Comparison of ENCODE assay signal across 2 cellular contexts in the genomic region with DNA sequence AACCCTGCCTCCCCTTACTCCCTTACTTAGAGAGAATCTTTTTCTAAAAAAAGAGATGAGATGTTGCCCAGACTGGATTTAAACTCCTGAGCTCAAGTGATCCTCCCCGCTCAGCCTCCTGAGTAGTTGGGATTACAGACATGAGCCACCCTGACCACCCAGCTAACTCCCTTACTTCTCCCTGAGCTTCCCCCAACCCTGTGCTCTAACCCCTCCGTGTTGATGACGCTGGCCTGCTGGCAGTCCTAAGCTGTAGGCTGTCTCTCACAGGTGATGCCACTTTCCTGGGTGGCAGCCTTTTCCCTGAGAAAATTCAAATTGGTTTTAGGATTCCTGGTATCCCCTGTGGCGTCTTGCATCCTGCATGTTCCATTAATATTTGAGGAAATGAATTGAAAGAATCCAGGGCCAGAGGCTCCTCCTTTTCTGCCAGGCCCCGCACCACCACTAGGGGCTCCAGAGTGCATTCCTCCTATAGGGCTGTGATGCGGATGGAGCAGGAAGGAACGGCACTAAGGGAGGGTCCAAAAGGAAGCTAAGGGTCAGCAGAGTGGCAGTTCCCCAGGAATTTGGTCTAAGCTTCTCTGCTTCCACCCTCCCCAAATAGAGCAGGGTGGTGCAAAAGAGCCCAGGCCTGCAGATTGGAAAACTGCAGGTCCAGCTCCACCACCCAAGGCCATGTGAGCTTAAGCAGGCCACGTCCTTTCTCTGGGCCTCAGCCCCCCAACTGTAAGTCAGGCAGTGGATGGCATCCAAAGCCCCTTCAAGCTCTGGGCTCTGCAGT.
TF ChIP-seq lines count a peak whose summit lies in the region.

No MANE protein-coding gene starts in this region.

TF ChIP-seq in HEK293T, 16 proteins besides CTCF, POLR2A, EP300 and RAD21 (continued from another document):
- TF ChIP-seq, protein P1, sequence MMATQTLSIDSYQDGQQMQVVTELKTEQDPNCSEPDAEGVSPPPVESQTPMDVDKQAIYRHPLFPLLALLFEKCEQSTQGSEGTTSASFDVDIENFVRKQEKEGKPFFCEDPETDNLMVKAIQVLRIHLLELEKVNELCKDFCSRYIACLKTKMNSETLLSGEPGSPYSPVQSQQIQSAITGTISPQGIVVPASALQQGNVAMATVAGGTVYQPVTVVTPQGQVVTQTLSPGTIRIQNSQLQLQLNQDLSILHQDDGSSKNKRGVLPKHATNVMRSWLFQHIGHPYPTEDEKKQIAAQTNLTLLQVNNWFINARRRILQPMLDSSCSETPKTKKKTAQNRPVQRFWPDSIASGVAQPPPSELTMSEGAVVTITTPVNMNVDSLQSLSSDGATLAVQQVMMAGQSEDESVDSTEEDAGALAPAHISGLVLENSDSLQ (IDR thresholded peaks at IDR 0.05), result no peak
- TF ChIP-seq ZNF384 (IDR thresholded peaks at IDR 0.05) (no peak), NFRKB (IDR thresholded peaks at IDR 0.05) (no peak), TARDBP (IDR thresholded peaks at IDR 0.05) (no peak), FOXA1 (IDR thresholded peaks at IDR 0.05) (no peak), HDGF (IDR thresholded peaks at IDR 0.05; ENCODE audit: borderline replicate concordance) (no peak), L3MBTL2 (conservative IDR thresholded peaks at IDR 0.05) (no peak), ELF4 (IDR thresholded peaks at IDR 0.05) (no peak), SUZ12 (IDR thresholded peaks at IDR 0.05) (no peak), CTBP1 (IDR thresholded peaks at IDR 0.05; ENCODE audit: borderline replicate concordance) (no peak)

TF ChIP-seq in neural cell, 6 proteins besides CTCF, POLR2A, EP300 and RAD21 (continued from another document):
- TF ChIP-seq, protein P2, sequence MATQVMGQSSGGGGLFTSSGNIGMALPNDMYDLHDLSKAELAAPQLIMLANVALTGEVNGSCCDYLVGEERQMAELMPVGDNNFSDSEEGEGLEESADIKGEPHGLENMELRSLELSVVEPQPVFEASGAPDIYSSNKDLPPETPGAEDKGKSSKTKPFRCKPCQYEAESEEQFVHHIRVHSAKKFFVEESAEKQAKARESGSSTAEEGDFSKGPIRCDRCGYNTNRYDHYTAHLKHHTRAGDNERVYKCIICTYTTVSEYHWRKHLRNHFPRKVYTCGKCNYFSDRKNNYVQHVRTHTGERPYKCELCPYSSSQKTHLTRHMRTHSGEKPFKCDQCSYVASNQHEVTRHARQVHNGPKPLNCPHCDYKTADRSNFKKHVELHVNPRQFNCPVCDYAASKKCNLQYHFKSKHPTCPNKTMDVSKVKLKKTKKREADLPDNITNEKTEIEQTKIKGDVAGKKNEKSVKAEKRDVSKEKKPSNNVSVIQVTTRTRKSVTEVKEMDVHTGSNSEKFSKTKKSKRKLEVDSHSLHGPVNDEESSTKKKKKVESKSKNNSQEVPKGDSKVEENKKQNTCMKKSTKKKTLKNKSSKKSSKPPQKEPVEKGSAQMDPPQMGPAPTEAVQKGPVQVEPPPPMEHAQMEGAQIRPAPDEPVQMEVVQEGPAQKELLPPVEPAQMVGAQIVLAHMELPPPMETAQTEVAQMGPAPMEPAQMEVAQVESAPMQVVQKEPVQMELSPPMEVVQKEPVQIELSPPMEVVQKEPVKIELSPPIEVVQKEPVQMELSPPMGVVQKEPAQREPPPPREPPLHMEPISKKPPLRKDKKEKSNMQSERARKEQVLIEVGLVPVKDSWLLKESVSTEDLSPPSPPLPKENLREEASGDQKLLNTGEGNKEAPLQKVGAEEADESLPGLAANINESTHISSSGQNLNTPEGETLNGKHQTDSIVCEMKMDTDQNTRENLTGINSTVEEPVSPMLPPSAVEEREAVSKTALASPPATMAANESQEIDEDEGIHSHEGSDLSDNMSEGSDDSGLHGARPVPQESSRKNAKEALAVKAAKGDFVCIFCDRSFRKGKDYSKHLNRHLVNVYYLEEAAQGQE (IDR thresholded peaks at IDR 0.05; ENCODE audit: borderline replicate concordance), result no peak
- no peak for TF ChIP-seq TAF1 (IDR thresholded peaks at IDR 0.05; ENCODE audit: low read depth)
- TF ChIP-seq SMC3 (conservative IDR thresholded peaks at IDR 0.05; ENCODE audit: poor library complexity), result no peak
TF ChIP-seq in neural cell: peak in this region for 0.
